ENCODE assay signal across 22 cellular contexts in the genomic region with DNA sequence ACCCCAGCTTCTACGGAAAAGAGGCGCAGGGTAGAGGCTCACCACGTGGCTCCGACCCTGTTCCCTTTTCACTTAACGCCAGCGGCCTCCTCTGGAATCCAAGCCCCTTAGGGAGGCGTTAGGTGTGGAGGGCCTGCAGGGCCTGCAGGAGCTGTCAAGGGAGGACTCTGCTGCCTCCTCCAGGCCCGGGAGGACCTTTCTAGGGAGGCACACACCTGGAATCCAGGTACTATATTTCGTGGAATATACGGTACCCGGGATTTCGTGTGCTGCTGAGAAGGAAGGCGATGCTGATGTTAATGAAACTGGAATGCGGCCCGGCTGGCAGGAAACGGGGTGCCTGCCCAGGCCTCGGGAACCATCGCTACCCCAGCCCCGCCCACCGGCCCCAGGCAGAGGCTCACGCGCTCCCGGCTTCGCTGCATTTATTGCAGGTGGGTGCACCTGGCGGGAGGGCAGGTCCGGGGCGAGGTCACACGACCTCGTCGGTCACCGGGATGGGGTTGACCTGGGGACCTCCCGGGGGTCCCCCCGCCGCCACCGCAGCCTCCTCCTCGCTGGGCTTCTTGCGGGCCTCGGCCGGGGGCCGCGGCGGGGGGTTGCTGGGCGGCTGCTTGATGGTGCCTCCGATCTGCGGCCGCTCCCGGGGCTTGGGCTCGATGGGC. TPM values are rescaled to one million over a fixed set of nuclear protein-coding genes. Genes with fewer than 3 reads are reported as not detected.
A peak's percentile ranks its signal among the peaks of the same experiment; 100 is the strongest.
DNase-seq lines count a peak whose midpoint lies in the region; ATAC-seq, FAIRE-seq and TF ChIP-seq lines count a peak whose summit lies in the region.
"Had no signal": no experiment of that assay in that cellular context is flagged by ENCODE, and none has a peak within 500 bp of the region (broad histone marks: within the 10 kb centered on the region; RNA-seq: fewer than 3 reads in every experiment).

No MANE protein-coding gene starts in this region.

- H3K4me1 ChIP-seq in Caco-2 (peaks cover 12% of the 10 kb centered on the region; the same call in 1 of the 2 replicates), GM23338 (ENCODE audit: insufficient read depth) (peaks cover 11% of the 10 kb centered on the region), K562 (replicated peaks in 1 of 2; ENCODE audit: control insufficient read depth in 2 of 2, insufficient read depth in 2 of 2, low read length in 2 of 2) (peaks cover 0 to 85% of the 10 kb centered on the region in 2 experiments; a peak in 3 of 5 replicates), mucosa of descending colon (ENCODE audit: low read depth) (peaks cover 15% of the 10 kb centered on the region), SK-N-SH (ENCODE audit: control insufficient read depth in 1 of 2, insufficient read depth in 2 of 2, low read depth in 1 of 2, low read length in 1 of 2) (peaks cover 0 to 6% of the 10 kb centered on the region in 2 experiments; a peak in 1 of 4 replicates)

- in situ Hi-C loops in K562 (cut with MboI) = no loop called here

- no peaks in the 10 kb centered on the region for H3K79me2 ChIP-seq in GM23338 (replicated peaks; ENCODE audit: insufficient read depth)
- H3K79me2 ChIP-seq in K562 (ENCODE audit: control insufficient read depth, insufficient read depth, low read length) = 0 out of 3 replicates have a peak, but pooled peaks cover under 1% of the 10 kb centered on the region
- no peaks in the 10 kb centered on the region for H3K79me2 ChIP-seq in SK-N-SH (ENCODE audit: insufficient read depth)

- H3K27ac Mint-ChIP-seq in Caco-2 (ENCODE audit: unreplicated experiment) (peak overlapping the region; percentile 53), GM23338 (no peak overlapping the region)

- H4K20me1 ChIP-seq in GM23338 (replicated peaks; ENCODE audit: insufficient read depth) (no peaks in the 10 kb centered on the region; the same call in 1 of the 2 replicates), K562 (replicated peaks; ENCODE audit: control insufficient read depth, insufficient read depth, low read length) (peaks cover 5% of the 10 kb centered on the region; the same call in 1 of the 2 replicates), SK-N-SH (ENCODE audit: insufficient read depth) (no peaks in the 10 kb centered on the region)

- no peaks in the 10 kb centered on the region for H3K9me3 ChIP-seq in Caco-2
- H3K9me3 ChIP-seq in K562 (replicated peaks; ENCODE audit: control insufficient read depth, insufficient read depth, low read depth, low read length) = no peaks in the 10 kb centered on the region
- H3K9me3 ChIP-seq in mucosa of descending colon = no peaks in the 10 kb centered on the region
- H3K9me3 ChIP-seq in SK-N-SH = no peaks in the 10 kb centered on the region

- POLR2A ChIA-PET in Caco-2 (lab: Charles Lee) = no interaction called here
- POLR2A ChIA-PET in K562 (lab: Yijun Ruan, JAX) = interaction anchor here (0.6 kb wide), 1 partner anchor 38 kb away, joined by 3 read pairs; no protein-coding TSS in a partner anchor
- POLR2A ChIA-PET in SK-N-SH (lab: Yijun Ruan, JAX) = no interaction called here

- H3K27me3 Mint-ChIP-seq in Caco-2 (ENCODE audit: insufficient read depth, unreplicated experiment) (no peaks in the 10 kb centered on the region), GM23338 (ENCODE audit: insufficient read depth, low read depth, poor library complexity) (peaks cover 31% of the 10 kb centered on the region)
- H3K27me3 Mint-ChIP-seq: B cell had no signal

- H3K4me3 Mint-ChIP-seq in Caco-2 (ENCODE audit: unreplicated experiment) (no peak overlapping the region), GM23338 (no peak overlapping the region)
- H3K4me3 Mint-ChIP-seq: B cell had no signal

- no peak overlapping the region for H2AFZ ChIP-seq in GM23338
- H2AFZ ChIP-seq in K562 (ENCODE audit: low read depth, low read length) = no peak overlapping the region
- H2AFZ ChIP-seq in SK-N-SH (ENCODE audit: low read depth) = no peak overlapping the region
- H2AFZ ChIP-seq: PC-9 had no signal

- no peak for FAIRE-seq in K562 (lab: Jason Lieb, UNC)
- FAIRE-seq: GM12892, GM18507 had no signal

- no peaks in the 10 kb centered on the region for H3K9me1 ChIP-seq in K562 (ENCODE audit: control insufficient read depth, insufficient read depth, low read length)

- H3F3A ChIP-seq in GM23338 (replicated peaks; ENCODE audit: low read depth) = 0 out of 2 replicates have a peak, but pooled peaks cover 8% of the 10 kb centered on the region
- H3F3A ChIP-seq in SK-N-SH (replicated peaks; ENCODE audit: insufficient read depth) = no peaks in the 10 kb centered on the region

- H3K36me3 Mint-ChIP-seq in Caco-2 (ENCODE audit: insufficient read depth, unreplicated experiment) (peaks cover 54% of the 10 kb centered on the region), GM23338 (ENCODE audit: low read depth) (peaks cover 18% of the 10 kb centered on the region; the same call in 2 of the 3 replicates)

- no TSS peak for BruUV-seq in Caco-2 (replicated peaks; lab: Mats Ljungman, UMichigan)
- no TSS peak for BruUV-seq in K562 (replicated peaks; lab: Mats Ljungman, UMichigan)

- TF ChIP-seq CTCF in Caco-2 (IDR thresholded peaks at IDR 0.05; ENCODE audit: insufficient read depth in 1 of 2, low read depth in 1 of 2, low read length in 1 of 2, severe bottlenecking in 1 of 2, unreplicated experiment in 1 of 2) = no peak
- peak; percentile 8 to 19; a peak in 1 of 4 replicates for TF ChIP-seq CTCF in GM23338 (conservative IDR thresholded peaks at IDR 0.05; ENCODE audit: low read depth in 2 of 2)
- no peak; a peak in 1 of 6 replicates for TF ChIP-seq CTCF in K562 (IDR thresholded peaks at IDR 0.05 in 2 of 3, conservative IDR thresholded peaks at IDR 0.05 in 1 of 3; ENCODE audit: insufficient read depth in 2 of 3, low read depth in 1 of 3, low read length in 3 of 3)
- TF ChIP-seq CTCF in mucosa of descending colon (IDR thresholded peaks at IDR 0.05) = no peak
- no peak for TF ChIP-seq CTCF in SK-N-SH (IDR thresholded peaks at IDR 0.05)

- TF ChIP-seq POLR2A in K562 (conservative IDR thresholded peaks at IDR 0.05) = no peak

- WGBS in K562 (ENCODE audit: insufficient coverage, low coverage, missing lambda C conversion rate) = 89% methylated on average over 41 of the region's 48 CpGs
- WGBS in SK-N-SH (ENCODE audit: low lambda C conversion rate) = 87% methylated on average over 20 of the region's 48 CpGs

- TF ChIP-seq RAD21 in K562 (CRISPR knock-in tag; conservative IDR thresholded peaks at IDR 0.05 in 1 of 2, IDR thresholded peaks at IDR 0.05 in 1 of 2) = no peak
- no peak for TF ChIP-seq RAD21 in SK-N-SH (IDR thresholded peaks at IDR 0.05; ENCODE audit: low read length)

- no peak for DNase-seq in Caco-2
- DNase-seq in GM23338 (ENCODE audit: low spot score) = peak; percentile 56
- DNase-seq in K562 (ENCODE audit: extremely low read depth in 1 of 4, low spot score in 3 of 4) = no peak
- peak in 2 of 3 donors; percentile 31 to 58 for DNase-seq in mucosa of descending colon
- no peak for DNase-seq in SK-N-SH
- DNase-seq in NCI-H1930 (lab: John Stamatoyannopoulos, UW) = no peak
- no peak for DNase-seq in EL
- DNase-seq: CD4-positive, CD25-positive, alpha-beta regulatory T cell; COR-L47; H9; KBM-7; NCI-H1417; NCI-H187; NCI-H345; NCI-H524 treated with DMSO at 0.1 percent for 48 hours; PC-9 had no signal

- H3K9me3 Mint-ChIP-seq in Caco-2 (ENCODE audit: unreplicated experiment) = no peaks in the 10 kb centered on the region
- H3K9me3 Mint-ChIP-seq in GM23338 = peaks cover 6% of the 10 kb centered on the region; the same call in 2 of the 3 replicates
- H3K9me3 Mint-ChIP-seq: H9 had no signal

- H3K27me3 ChIP-seq in Caco-2 (replicated peaks; ENCODE audit: control insufficient read depth, insufficient read depth, low read length) = no peaks in the 10 kb centered on the region
- H3K27me3 ChIP-seq in GM23338 (ENCODE audit: insufficient read depth) = no peaks in the 10 kb centered on the region
- peaks cover 13 to 18% of the 10 kb centered on the region in 2 experiments; a peak in 3 of 5 replicates for H3K27me3 ChIP-seq in K562 (ENCODE audit: control insufficient read depth in 2 of 2, insufficient read depth in 2 of 2, low read length in 2 of 2)
- H3K27me3 ChIP-seq in SK-N-SH (ENCODE audit: insufficient read depth) = peaks cover 20% of the 10 kb centered on the region; the same call in 1 of the 2 replicates

- CTCF ChIA-PET in Caco-2 (lab: Charles Lee) = interaction anchor here (0.6 kb wide), 1 partner anchor 52 kb away, joined by 6 read pairs; no protein-coding TSS in a partner anchor
- CTCF ChIA-PET in K562 (lab: Yijun Ruan, JAX; ENCODE audit: low intra/inter-chr PET ratio) = no interaction called here
- CTCF ChIA-PET in SK-N-SH (lab: Yijun Ruan, JAX) = no interaction called here

- H3K36me3 ChIP-seq in Caco-2 (ENCODE audit: control insufficient read depth, insufficient read depth, low read length) (0 out of 2 replicates have a peak, but pooled peaks cover 1% of the 10 kb centered on the region), GM23338 (ENCODE audit: insufficient read depth) (no peaks in the 10 kb centered on the region), K562 (ENCODE audit: control insufficient read depth, insufficient read depth, low read length) (peaks cover 25% of the 10 kb centered on the region; the same call in 1 of the 3 replicates), mucosa of descending colon (ENCODE audit: low read depth) (no peaks in the 10 kb centered on the region), SK-N-SH (replicated peaks in 1 of 2; ENCODE audit: control insufficient read depth in 1 of 2, insufficient read depth in 2 of 2, low read length in 1 of 2) (no peaks in the 10 kb centered on the region)

- ATAC-seq in GM23338 (no peak), K562 (no peak), mucosa of descending colon (no peak)

- intact Hi-C loops in Caco-2 (cut with micrococcal nuclease; ENCODE audit: unreplicated experiment) (no loop called here), K562 (cut with micrococcal nuclease) (no loop called here), mucosa of descending colon (cut with DNase I, micrococcal nuclease) (no loop called here)

- no peak overlapping the region for H3K27ac ChIP-seq in GM23338 (ENCODE audit: low read depth)
- H3K27ac ChIP-seq in K562 (ENCODE audit: extremely low read depth, low read depth, low read length) = no peak overlapping the region
- no peak overlapping the region for H3K27ac ChIP-seq in SK-N-SH (ENCODE audit: low read depth in 2 of 2, low read length in 1 of 2)
- H3K27ac ChIP-seq: PC-9, RWPE1 had no signal

- H3K4me2 ChIP-seq in GM23338 (no peak overlapping the region), K562 (ENCODE audit: insufficient read depth, low read length) (no peak overlapping the region), SK-N-SH (no peak overlapping the region)
- H3K4me2 ChIP-seq: PC-9 had no signal

- no peak for TF ChIP-seq EP300 in K562 (IDR thresholded peaks at IDR 0.05; ENCODE audit: low read length)
- no peak for TF ChIP-seq EP300 in SK-N-SH (IDR thresholded peaks at IDR 0.05; ENCODE audit: borderline replicate concordance in 1 of 2, low read depth in 1 of 2, low read length in 1 of 2)

- H3K9me2 ChIP-seq in GM23338 (ENCODE audit: insufficient read depth) = no peaks in the 10 kb centered on the region
- no peaks in the 10 kb centered on the region for H3K9me2 ChIP-seq in SK-N-SH

- H3K9ac ChIP-seq in K562 (ENCODE audit: insufficient read depth in 1 of 2, low read depth in 2 of 2, low read length in 2 of 2) (no peak overlapping the region), SK-N-SH (no peak overlapping the region)

- H3K4me1 Mint-ChIP-seq in Caco-2 (ENCODE audit: low read depth, unreplicated experiment) (no peaks in the 10 kb centered on the region), GM23338 (peaks cover 22% of the 10 kb centered on the region)

- no peak overlapping the region for H3K4me3 ChIP-seq in Caco-2 (ENCODE audit: low read depth, low read length)
- no peak overlapping the region for H3K4me3 ChIP-seq in GM23338
- no peak overlapping the region for H3K4me3 ChIP-seq in K562
- H3K4me3 ChIP-seq in mucosa of descending colon = no peak overlapping the region
- no peak overlapping the region for H3K4me3 ChIP-seq in SK-N-SH (ENCODE audit: low read depth in 2 of 2, low read length in 1 of 2)
- H3K4me3 ChIP-seq: PC-9 had no signal

RNA-seq across cellular contexts. Expression of a gene that starts 4.6 kb away (rescaled TPM):
- not detected in 2 replicates for total RNA-seq in Caco-2 (2022)
- total RNA-seq in GM23338 (2014; rRNA removed; shearing (Covaris generic)) = 2.7 and 5.1 TPM in 2 replicates
- polyA plus RNA-seq in GM23338 (2016; fragmentation: Nextera tagmentation; extraction: Ambion mirVana) = 2.3 and 3.9 TPM in 2 replicates
- not detected in 2 replicates for total RNA-seq in K562 (2011; cell fraction: chromatin; rRNA removed; ENCODE audit: low replicate concordance)
- total RNA-seq in K562 (2011; cell fraction: nucleolus; rRNA removed) = not detected in 2 replicates
- total RNA-seq in K562 (2011; cell fraction: nucleoplasm; rRNA removed) = not detected in 2 replicates
- not detected in 2 replicates for total RNA-seq in K562 (2014; rRNA removed)
- not detected in 2 replicates for total RNA-seq in K562 (2014; rRNA removed; fragmentation: Illumina TruSeq; extraction: Trizol)
- not detected in 2 replicates for total RNA-seq in K562 (2015; rRNA removed; fragmentation: Illumina TruSeq; extraction: Trizol)
- total RNA-seq in K562 (2021) = not detected in 2 replicates
- polyA plus RNA-seq in K562 (2011; rRNA removed) = not detected in 2 replicates
- not detected in 2 replicates for polyA plus RNA-seq in K562 (2011; cell fraction: cytosol; rRNA removed)
- polyA plus RNA-seq in K562 (2011; cell fraction: nucleus; rRNA removed) = 0.21 TPM in 1 of 2 replicates, not detected in the other
- not detected in 2 replicates for polyA plus RNA-seq in K562 (2012)
- polyA plus RNA-seq in K562 (2014; fragmentation: Illumina TruSeq; extraction: Trizol) = not detected in 2 replicates
- polyA plus RNA-seq in K562 (2014; fragmentation: Nextera tagmentation; extraction: Ambion mirVana) = not detected
- polyA plus RNA-seq in K562 (2014; rRNA removed) = not detected in 2 replicates
- not detected in 2 replicates for polyA minus RNA-seq in K562 (2011; rRNA and poly(A)+ RNA removed)
- polyA minus RNA-seq in K562 (2011; cell fraction: cytosol; rRNA and poly(A)+ RNA removed) = not detected in 2 replicates
- polyA minus RNA-seq in K562 (2011; cell fraction: nucleus; rRNA and poly(A)+ RNA removed) = not detected in 2 replicates
- not detected for total RNA-seq in mucosa of descending colon
- polyA plus RNA-seq in SK-N-SH (2012; rRNA removed) = 0.07 TPM in 1 of 2 replicates, not detected in the other
- 0.04 TPM in 1 of 2 replicates, not detected in the other for polyA plus RNA-seq in SK-N-SH (2012; cell fraction: cytosol; rRNA removed)
- 0.56 and 0.87 TPM in 2 replicates for polyA plus RNA-seq in SK-N-SH (2012; cell fraction: nucleus; rRNA removed)
- total RNA-seq: PC-9; T-helper 1 cell treated with Interleukin-12 subunit alpha and Interleukin-12 subunit beta and Interleukin-4 antibody, amounts not matched to agents 30 ng/mL and 1 ng/mL, for 36 hours had no signal
- polyA plus RNA-seq: AG04450; CD4-positive, CD25-positive, alpha-beta regulatory T cell had no signal

RNA-seq across cellular contexts. Expression of a gene that starts 7.8 kb away (rescaled TPM):
- total RNA-seq in Caco-2 (2022) (351 and 377 TPM in 2 replicates), K562 (2014; rRNA removed) (683 and 757 TPM in 2 replicates), K562 (2014; rRNA removed; fragmentation: Illumina TruSeq; extraction: Trizol) (44.5 and 72.5 TPM in 2 replicates), K562 (2015; rRNA removed; fragmentation: Illumina TruSeq; extraction: Trizol) (196 and 239 TPM in 2 replicates), K562 (2021) (384 and 422 TPM in 2 replicates), mucosa of descending colon (100 to 1,000 TPM; 150 to 316 (median 184) TPM)
- total RNA-seq in GM23338 (2014; rRNA removed; shearing (Covaris generic)) = 228 and 275 TPM in 2 replicates
- polyA plus RNA-seq in GM23338 (2016; fragmentation: Nextera tagmentation; extraction: Ambion mirVana) (281 and 285 TPM in 2 replicates), K562 (2011; rRNA removed) (93.0 and 157 TPM in 2 replicates), K562 (2014; fragmentation: Illumina TruSeq; extraction: Trizol) (63.5 and 240 TPM in 2 replicates), K562 (2014; fragmentation: Nextera tagmentation; extraction: Ambion mirVana) (under 1 TPM; 0.34 to 0.45 TPM), K562 (2014; rRNA removed) (519 and 579 TPM in 2 replicates), SK-N-SH (2012; rRNA removed) (116 and 176 TPM in 2 replicates)
- total RNA-seq in K562 (2011; cell fraction: chromatin; rRNA removed; ENCODE audit: low replicate concordance) = 136 and 579 TPM in 2 replicates
- total RNA-seq in K562 (2011; cell fraction: nucleolus; rRNA removed) = 819 and 943 TPM in 2 replicates
- 427 and 435 TPM in 2 replicates for total RNA-seq in K562 (2011; cell fraction: nucleoplasm; rRNA removed)
- 366 and 963 TPM in 2 replicates for polyA plus RNA-seq in K562 (2011; cell fraction: cytosol; rRNA removed)
- polyA plus RNA-seq in K562 (2011; cell fraction: nucleus; rRNA removed) = 349 and 566 TPM in 2 replicates
- 346 and 377 TPM in 2 replicates for polyA plus RNA-seq in K562 (2012)
- polyA minus RNA-seq in K562 (2011; rRNA and poly(A)+ RNA removed) = 40.1 and 80.4 TPM in 2 replicates
- polyA minus RNA-seq in K562 (2011; cell fraction: cytosol; rRNA and poly(A)+ RNA removed) = 249 and 254 TPM in 2 replicates
- polyA minus RNA-seq in K562 (2011; cell fraction: nucleus; rRNA and poly(A)+ RNA removed) = 78.6 and 83.5 TPM in 2 replicates
- 60.0 and 85.5 TPM in 2 replicates for polyA plus RNA-seq in SK-N-SH (2012; cell fraction: cytosol; rRNA removed)
- 142 and 154 TPM in 2 replicates for polyA plus RNA-seq in SK-N-SH (2012; cell fraction: nucleus; rRNA removed)

RNA-seq across cellular contexts. Expression of a gene that starts 19.9 kb away (rescaled TPM):
- total RNA-seq in Caco-2 (2022) = 127 and 141 TPM in 2 replicates
- total RNA-seq in GM23338 (2014; rRNA removed; shearing (Covaris generic)) = 144 and 149 TPM in 2 replicates
- polyA plus RNA-seq in GM23338 (2016; fragmentation: Nextera tagmentation; extraction: Ambion mirVana) = 94.2 and 95.3 TPM in 2 replicates
- total RNA-seq in K562 (2011; cell fraction: chromatin; rRNA removed; ENCODE audit: low replicate concordance) = 321 and 787 TPM in 2 replicates
- 569 and 688 TPM in 2 replicates for total RNA-seq in K562 (2011; cell fraction: nucleolus; rRNA removed)
- total RNA-seq in K562 (2011; cell fraction: nucleoplasm; rRNA removed) = 436 and 479 TPM in 2 replicates
- 89.2 and 121 TPM in 2 replicates for total RNA-seq in K562 (2014; rRNA removed)
- 17.6 and 26.6 TPM in 2 replicates for total RNA-seq in K562 (2014; rRNA removed; fragmentation: Illumina TruSeq; extraction: Trizol)
- 45.3 and 45.5 TPM in 2 replicates for total RNA-seq in K562 (2015; rRNA removed; fragmentation: Illumina TruSeq; extraction: Trizol)
- 126 and 141 TPM in 2 replicates for total RNA-seq in K562 (2021)
- polyA plus RNA-seq in K562 (2011; rRNA removed) = 53.9 and 168 TPM in 2 replicates
- 114 and 126 TPM in 2 replicates for polyA plus RNA-seq in K562 (2011; cell fraction: cytosol; rRNA removed)
- 587 and 718 TPM in 2 replicates for polyA plus RNA-seq in K562 (2011; cell fraction: nucleus; rRNA removed)
- 111 and 112 TPM in 2 replicates for polyA plus RNA-seq in K562 (2012)
- polyA plus RNA-seq in K562 (2014; fragmentation: Illumina TruSeq; extraction: Trizol) = 32.9 and 65.4 TPM in 2 replicates
- 10 to 100 TPM; 12.2 to 15.4 TPM for polyA plus RNA-seq in K562 (2014; fragmentation: Nextera tagmentation; extraction: Ambion mirVana)
- 65.6 and 82.5 TPM in 2 replicates for polyA plus RNA-seq in K562 (2014; rRNA removed)
- polyA minus RNA-seq in K562 (2011; rRNA and poly(A)+ RNA removed) = 19.0 and 22.9 TPM in 2 replicates
- 57.7 and 136 TPM in 2 replicates for polyA minus RNA-seq in K562 (2011; cell fraction: cytosol; rRNA and poly(A)+ RNA removed)
- 78.2 and 151 TPM in 2 replicates for polyA minus RNA-seq in K562 (2011; cell fraction: nucleus; rRNA and poly(A)+ RNA removed)
- total RNA-seq in mucosa of descending colon = 10 to 100 TPM; 42.7 to 89.5 (median 72.5) TPM
- 14.7 and 15.7 TPM in 2 replicates for polyA plus RNA-seq in SK-N-SH (2012; rRNA removed)
- 4.4 and 8.4 TPM in 2 replicates for polyA plus RNA-seq in SK-N-SH (2012; cell fraction: cytosol; rRNA removed)
- polyA plus RNA-seq in SK-N-SH (2012; cell fraction: nucleus; rRNA removed) = 42.1 and 57.2 TPM in 2 replicates

RNA-seq across cellular contexts. Expression of a gene that starts 43.3 kb away (rescaled TPM):
- 3.5 TPM in 2 replicates for total RNA-seq in Caco-2 (2022)
- 19.2 and 19.4 TPM in 2 replicates for total RNA-seq in GM23338 (2014; rRNA removed; shearing (Covaris generic))
- polyA plus RNA-seq in GM23338 (2016; fragmentation: Nextera tagmentation; extraction: Ambion mirVana) = 10.0 and 10.3 TPM in 2 replicates
- 0.79 and 2.9 TPM in 2 replicates for total RNA-seq in K562 (2011; cell fraction: chromatin; rRNA removed; ENCODE audit: low replicate concordance)
- 3.2 and 3.7 TPM in 2 replicates for total RNA-seq in K562 (2011; cell fraction: nucleolus; rRNA removed)
- 0.95 and 1.1 TPM in 2 replicates for total RNA-seq in K562 (2011; cell fraction: nucleoplasm; rRNA removed)
- total RNA-seq in K562 (2014; rRNA removed) = 2.7 and 4.1 TPM in 2 replicates
- total RNA-seq in K562 (2014; rRNA removed; fragmentation: Illumina TruSeq; extraction: Trizol) = 0.15 and 0.19 TPM in 2 replicates
- total RNA-seq in K562 (2015; rRNA removed; fragmentation: Illumina TruSeq; extraction: Trizol) = 0.72 and 0.87 TPM in 2 replicates
- total RNA-seq in K562 (2021) = 2.5 and 3.1 TPM in 2 replicates
- 0.88 and 3.0 TPM in 2 replicates for polyA plus RNA-seq in K562 (2011; rRNA removed)
- polyA plus RNA-seq in K562 (2011; cell fraction: cytosol; rRNA removed) = 3.2 and 5.5 TPM in 2 replicates
- 2.9 and 3.8 TPM in 2 replicates for polyA plus RNA-seq in K562 (2011; cell fraction: nucleus; rRNA removed)
- polyA plus RNA-seq in K562 (2012) = 0.95 and 1.2 TPM in 2 replicates
- polyA plus RNA-seq in K562 (2014; fragmentation: Illumina TruSeq; extraction: Trizol) = 0.70 and 1.9 TPM in 2 replicates
- under 1 TPM in 1 of 2 experiments, not detected in 1; 0.04 TPM for polyA plus RNA-seq in K562 (2014; fragmentation: Nextera tagmentation; extraction: Ambion mirVana)
- polyA plus RNA-seq in K562 (2014; rRNA removed) = 1.5 and 2.1 TPM in 2 replicates
- 0.42 and 0.87 TPM in 2 replicates for polyA minus RNA-seq in K562 (2011; rRNA and poly(A)+ RNA removed)
- 1.9 and 3.5 TPM in 2 replicates for polyA minus RNA-seq in K562 (2011; cell fraction: cytosol; rRNA and poly(A)+ RNA removed)
- polyA minus RNA-seq in K562 (2011; cell fraction: nucleus; rRNA and poly(A)+ RNA removed) = 1.5 and 2.3 TPM in 2 replicates
- total RNA-seq in mucosa of descending colon = under 1 TPM; 0.28 to 0.82 (median 0.55) TPM
- 0.03 and 0.18 TPM in 2 replicates for polyA plus RNA-seq in SK-N-SH (2012; rRNA removed)
- 0.06 and 0.09 TPM in 2 replicates for polyA plus RNA-seq in SK-N-SH (2012; cell fraction: cytosol; rRNA removed)
- 0.24 and 0.32 TPM in 2 replicates for polyA plus RNA-seq in SK-N-SH (2012; cell fraction: nucleus; rRNA removed)

Comparison
In these comparisons a context has a peak if more than half of its experiments do, and no peak if none do; other contexts are left out.
1. DNase-seq: peak in GM23338 (single experiment) and mucosa of descending colon (2 of 3); none in Caco-2 (0 of 2), K562 (0 of 4), SK-N-SH (single experiment), NCI-H1930 (0 of 2) and EL (single experiment).
2. CTCF ChIP-seq: peak in GM23338 (2 of 2); none in Caco-2 (0 of 2), K562 (0 of 3), mucosa of descending colon (single experiment) and SK-N-SH (single experiment).